Comparison of ENCODE assay signal across 19 cellular contexts in the genomic region with DNA sequence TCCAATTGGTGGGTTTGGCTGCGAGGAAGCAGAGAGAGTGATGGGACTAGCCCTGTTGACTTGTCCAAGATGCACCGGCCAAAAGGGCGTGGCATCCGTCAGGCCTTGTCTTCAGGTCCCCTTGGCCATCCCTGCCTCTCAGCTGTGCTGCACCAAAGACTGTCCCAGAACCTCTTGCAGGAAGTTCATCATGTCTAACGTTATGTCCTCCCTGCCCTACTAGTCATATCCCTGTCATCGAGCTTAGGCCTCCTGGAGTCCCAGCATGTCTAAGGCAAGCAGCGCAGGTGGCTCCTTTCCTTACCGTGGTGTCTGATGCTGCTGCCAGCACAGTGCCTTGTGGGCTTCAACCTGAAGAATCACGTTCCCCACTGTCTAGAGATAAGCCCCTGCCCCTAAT. TPM values are rescaled to one million over a fixed set of nuclear protein-coding genes. Genes with fewer than 3 reads are reported as not detected.
DNase-seq lines count a peak whose midpoint lies in the region; ATAC-seq, FAIRE-seq and TF ChIP-seq lines count a peak whose summit lies in the region.
"Had no signal": no experiment of that assay in that cellular context is flagged by ENCODE, and none has a peak within 500 bp of the region (broad histone marks: within the 10 kb centered on the region; RNA-seq: fewer than 3 reads in every experiment).

No MANE protein-coding gene starts in this region.

- no peak for TF ChIP-seq RAD21 in A549 (conservative IDR thresholded peaks at IDR 0.05 in 1 of 2, IDR thresholded peaks at IDR 0.05 in 1 of 2)

- H3K27me3 ChIP-seq in bronchial epithelial cell (ENCODE audit: control insufficient read depth, insufficient read depth, low read length): no peaks in the 10 kb centered on the region

- POLR2A ChIA-PET in A549 (lab: Yijun Ruan, JAX) (no interaction called here), HEK293 (lab: Yijun Ruan, JAX) (no interaction called here), RWPE1 (lab: Yijun Ruan, JAX; ENCODE audit: low non-redundant PET) (no interaction called here)

- CTCF ChIA-PET in A549 (lab: Yijun Ruan, JAX) (interaction anchor here (1.0 kb wide), 1 partner anchor 203 kb away, joined by 3 read pairs; no protein-coding TSS in a partner anchor), HEK293 (lab: Yijun Ruan, JAX) (no interaction called here), RWPE1 (lab: Yijun Ruan, JAX) (interaction anchor here (0.6 to 0.7 kb wide), 2 partner anchors 36 to 50 kb away, joined by 3 to 4 read pairs; no protein-coding TSS in a partner anchor)

- FAIRE-seq in A549 (lab: Jason Lieb, UNC): no peak
- peak; percentile 68 for FAIRE-seq in bronchial epithelial cell (lab: Jason Lieb, UNC)
- FAIRE-seq: D721Med, GM12878, H54 had no signal

- WGBS in A549 (ENCODE audit: missing lambda C conversion rate): 88% methylated on average over 6 of the region's 9 CpGs

- no peak for TF ChIP-seq EP300 in A549 (IDR thresholded peaks at IDR 0.05)

- no peak for TF ChIP-seq POLR2A in A549 (IDR thresholded peaks at IDR 0.05; ENCODE audit: low read length)
- no peak for TF ChIP-seq POLR2A in erythroblast (IDR thresholded peaks at IDR 0.05; ENCODE audit: low read length)

- no peak for TF ChIP-seq CTCF in A549 (IDR thresholded peaks at IDR 0.05)
- no peak for TF ChIP-seq CTCF in HEK293 (tag by site-specific recombination; IDR thresholded peaks at IDR 0.05)
- TF ChIP-seq CTCF in RWPE1 (conservative IDR thresholded peaks at IDR 0.05; ENCODE audit: low read depth): no peak
- TF ChIP-seq CTCF in bronchial epithelial cell (IDR thresholded peaks at IDR 0.05; ENCODE audit: insufficient read depth, low read length, severe bottlenecking): no peak

- intact Hi-C loops in Right ventricle myocardium inferior (cut with DNase I): no loop called here

- H3K9me3 ChIP-seq in A549 (no peaks in the 10 kb centered on the region; the same call in 2 of the 3 replicates), HEK293 (ENCODE audit: control insufficient read depth, insufficient read depth, low read depth, low read length) (no peaks in the 10 kb centered on the region)

- H3K4me1 ChIP-seq in A549: no peaks in the 10 kb centered on the region
- H3K4me1 ChIP-seq in HEK293 (ENCODE audit: control insufficient read depth, insufficient read depth, low read length): no peaks in the 10 kb centered on the region
- H3K4me1 ChIP-seq: HAP-1 had no signal

- no peak overlapping the region for H3K4me2 ChIP-seq in A549

- ATAC-seq in A549: no peak
- no peak for ATAC-seq in Right ventricle myocardium inferior
- ATAC-seq: GM12878 had no signal

- H3K36me3 ChIP-seq in HEK293 (ENCODE audit: control insufficient read depth in 2 of 2, insufficient read depth in 1 of 2, low read length in 2 of 2) (peaks cover 0 to 42% of the 10 kb centered on the region in 2 experiments; a peak in 1 of 3 replicates), bronchial epithelial cell (ENCODE audit: control insufficient read depth, insufficient read depth, low read length) (peaks cover 64% of the 10 kb centered on the region)

- DNase-seq in A549 (ENCODE audit: low read depth in 1 of 2, low spot score in 1 of 2): no peak
- no peak for DNase-seq in RWPE1 (ENCODE audit: low spot score)
- no peak for DNase-seq in bronchial epithelial cell (ENCODE audit: low read depth)
- no peak for DNase-seq in NCI-H1417 treated with DMSO at 0.1 percent for 48 hours (lab: John Stamatoyannopoulos, UW)
- no peak for DNase-seq in Right ventricle myocardium inferior (ENCODE audit: missing footprints)
- no peak for DNase-seq in erythroblast (lab: John Stamatoyannopoulos, UW)
- DNase-seq: 8988T; CD4-positive, alpha-beta T cell; CD8-positive, alpha-beta memory T cell; DMS 273 treated with DMSO at 0.1 percent for 48 hours; DMS79; EL; GDM1; GOT3 had no signal

- H3K4me3 ChIP-seq in A549 (no peak overlapping the region), HEK293 (ENCODE audit: low read depth, low read length) (no peak overlapping the region), bronchial epithelial cell (ENCODE audit: low read depth, low read length) (no peak overlapping the region)
- H3K4me3 ChIP-seq: GM12878, HAP-1 had no signal

- H3K27ac ChIP-seq in A549: no peak overlapping the region
- no peak overlapping the region for H3K27ac ChIP-seq in HEK293 (ENCODE audit: extremely low read depth, low read depth, low read length)
- H3K27ac ChIP-seq in RWPE1: peak overlapping the region; percentile 58; the same call in 1 of the 2 replicates

TF ChIP-seq in A549, 52 proteins besides CTCF, POLR2A, EP300 and RAD21:
- peak; percentile 51 for TF ChIP-seq ZFP36 (IDR thresholded peaks at IDR 0.05; ENCODE audit: borderline replicate concordance, partially characterized antibody)
- no peak for TF ChIP-seq SREBF2 (IDR thresholded peaks at IDR 0.05)

TF ChIP-seq in HEK293, 187 proteins besides CTCF, POLR2A, EP300 and RAD21:
- TF ChIP-seq TRIM28 (IDR thresholded peaks at IDR 0.05; ENCODE audit: borderline replicate concordance, low read length): peak; percentile 86; the same call in 1 of the 2 replicates
- peak; percentile 98 for TF ChIP-seq ZNF585B (tag by site-specific recombination; IDR thresholded peaks at IDR 0.05)
- no peak for TF ChIP-seq ZNF155 (tag by site-specific recombination; IDR thresholded peaks at IDR 0.05)
- TF ChIP-seq SETDB1 (IDR thresholded peaks at IDR 0.05; ENCODE audit: insufficient read length, low read length): peak; percentile 44
- no peak for TF ChIP-seq TSHZ1 (tag by site-specific recombination; IDR thresholded peaks at IDR 0.05; ENCODE audit: borderline replicate concordance)
TF ChIP-seq in HEK293: peak in this region for 3.

RNA-seq across cellular contexts. Expression of gene NECTIN1, which starts 51.2 kb away (rescaled TPM):
- 2.2 and 4.6 TPM in 2 replicates for polyA plus RNA-seq in A549 (2011; rRNA removed)
- 5.1 and 7.0 TPM in 2 replicates for polyA plus RNA-seq in A549 (2012; cell fraction: cytosol; rRNA removed)
- polyA plus RNA-seq in A549 (2012; cell fraction: nucleus; rRNA removed): 7.2 and 9.3 TPM in 2 replicates
- polyA plus RNA-seq in A549 (2017; fragmentation: RNase III; extraction: RNeasy Plus Mini Kit Qiagen cat#74134 plus additional on column Dnase treatment): 5.4 to 5.5 TPM (median 5.4 TPM) in 3 replicates
- polyA minus RNA-seq in A549 (2011; rRNA and poly(A)+ RNA removed): 12.9 and 16.0 TPM in 2 replicates
- total RNA-seq in bronchial epithelial cell: 85.3 and 161 TPM in 2 replicates
- total RNA-seq in Right ventricle myocardium inferior: 20.0 TPM
